In genomic region chr19:2977686-2978466, GRCh38 we compare ENCODE assay signal across 1 cellular context.
TF ChIP-seq lines count a peak whose summit lies in the region.

No MANE protein-coding gene starts in this region.

TF ChIP-seq in IMR-90, 13 proteins besides CTCF, POLR2A, EP300 and RAD21 (continued from another document):
- TF ChIP-seq, protein P1, sequence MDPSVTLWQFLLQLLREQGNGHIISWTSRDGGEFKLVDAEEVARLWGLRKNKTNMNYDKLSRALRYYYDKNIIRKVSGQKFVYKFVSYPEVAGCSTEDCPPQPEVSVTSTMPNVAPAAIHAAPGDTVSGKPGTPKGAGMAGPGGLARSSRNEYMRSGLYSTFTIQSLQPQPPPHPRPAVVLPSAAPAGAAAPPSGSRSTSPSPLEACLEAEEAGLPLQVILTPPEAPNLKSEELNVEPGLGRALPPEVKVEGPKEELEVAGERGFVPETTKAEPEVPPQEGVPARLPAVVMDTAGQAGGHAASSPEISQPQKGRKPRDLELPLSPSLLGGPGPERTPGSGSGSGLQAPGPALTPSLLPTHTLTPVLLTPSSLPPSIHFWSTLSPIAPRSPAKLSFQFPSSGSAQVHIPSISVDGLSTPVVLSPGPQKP (IDR thresholded peaks at IDR 0.05; ENCODE audit: borderline replicate concordance, low read depth, low read length) = no peak
- TF ChIP-seq MAFK (IDR thresholded peaks at IDR 0.05; ENCODE audit: low read depth, low read length) (no peak), RCOR1 (IDR thresholded peaks at IDR 0.05; ENCODE audit: insufficient replicate concordance, low read length) (no peak), BHLHE40 (IDR thresholded peaks at IDR 0.05; ENCODE audit: low read depth, low read length) (no peak), FOS (IDR thresholded peaks at IDR 0.05; ENCODE audit: low read depth, low read length) (no peak)
